In the genomic region with DNA sequence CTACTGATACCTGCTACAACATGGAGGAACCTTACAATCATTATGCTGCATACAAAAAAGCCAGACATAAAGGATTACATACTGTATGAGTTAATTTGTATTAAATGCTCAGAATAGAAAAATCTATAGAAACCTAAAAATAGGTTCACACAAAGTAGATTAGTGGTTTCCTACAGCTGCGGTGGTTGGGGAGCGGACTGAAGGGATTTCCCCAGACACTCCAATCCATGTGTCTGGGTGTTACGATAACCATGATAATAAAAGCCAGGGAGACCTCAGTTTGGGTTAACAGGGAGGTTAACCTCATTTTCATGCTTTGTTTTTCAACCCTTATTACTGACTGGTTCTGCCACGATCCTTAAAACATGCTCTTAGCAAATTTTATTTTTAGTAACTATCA, we compare ENCODE assay signal across 17 cellular contexts.
DNase-seq lines count a peak whose midpoint lies in the region; FAIRE-seq and TF ChIP-seq lines count a peak whose summit lies in the region.
"Had no signal": no experiment of that assay in that cellular context is flagged by ENCODE, and none has a peak within 500 bp of the region (broad histone marks: within the 10 kb centered on the region; RNA-seq: fewer than 3 reads in every experiment).

No MANE protein-coding gene starts in this region.

- peaks cover 20% of the 10 kb centered on the region for H3K4me1 ChIP-seq in SJCRH30

- H3K9me3 Mint-ChIP-seq in stimulated activated naive CD8-positive, alpha-beta T cell treated with anti-CD3 and anti-CD28 coated beads, Interleukin-15, Interleukin-2, amounts not matched to agents 100 ng/mL and 50 ng/mL, for 24 hours: peaks cover 4% of the 10 kb centered on the region
- peaks cover 11% of the 10 kb centered on the region for H3K9me3 Mint-ChIP-seq in mesothelial cell of epicardium

- no peaks in the 10 kb centered on the region for H3K27me3 ChIP-seq in SJCRH30

- H3K27ac Mint-ChIP-seq in stimulated activated naive CD8-positive, alpha-beta T cell treated with anti-CD3 and anti-CD28 coated beads, Interleukin-15, Interleukin-2, amounts not matched to agents 100 ng/mL and 50 ng/mL, for 24 hours: peak overlapping the region; percentile 74
- H3K27ac Mint-ChIP-seq in mesothelial cell of epicardium: no peak overlapping the region
- H3K27ac Mint-ChIP-seq: CD4-positive, alpha-beta memory T cell; HFFc6 had no signal

- no peak for TF ChIP-seq CTCF in mesothelial cell of epicardium (IDR thresholded peaks at IDR 0.05; ENCODE audit: unreplicated experiment)

- no peak overlapping the region for H3K4me3 ChIP-seq in SJCRH30

- H3K9me3 ChIP-seq in SJCRH30 (replicated peaks): peaks cover 5% of the 10 kb centered on the region; the same call in 1 of the 2 replicates

- peaks cover 45% of the 10 kb centered on the region for H3K4me1 Mint-ChIP-seq in stimulated activated naive CD8-positive, alpha-beta T cell treated with anti-CD3 and anti-CD28 coated beads, Interleukin-15, Interleukin-2, amounts not matched to agents 100 ng/mL and 50 ng/mL, for 24 hours (ENCODE audit: low read depth)
- peaks cover 44% of the 10 kb centered on the region for H3K4me1 Mint-ChIP-seq in mesothelial cell of epicardium

- peak; percentile 21 for FAIRE-seq in GM12892 (lab: Jason Lieb, UNC)
- FAIRE-seq: H1 had no signal

- DNase-seq in GM12892 (ENCODE audit: insufficient read length) (no peak), SJCRH30 (peak in 1 of 2 experiments; percentile 57), glomerular visceral epithelial cell (ENCODE audit: extremely low spot score) (peak; percentile 37), NOMO-1 (lab: John Stamatoyannopoulos, UW; ENCODE audit: unreplicated experiment in 2 of 2) (no peak), mesothelial cell of epicardium (ENCODE audit: low spot score in 2 of 2, unreplicated experiment in 2 of 2) (no peak), A172 (ENCODE audit: low spot score) (no peak)
- DNase-seq: ACHN; CD4-positive, alpha-beta memory T cell; GF-D8; HFFc6; Karpas-422; NCI-H1436; NCI-H2029 treated with DMSO at 0.1 percent for 48 hours; NCI-H524 treated with DMSO at 0.1 percent for 48 hours; PC-3 had no signal

- peaks cover 43% of the 10 kb centered on the region for H3K27me3 Mint-ChIP-seq in stimulated activated naive CD8-positive, alpha-beta T cell treated with anti-CD3 and anti-CD28 coated beads, Interleukin-15, Interleukin-2, amounts not matched to agents 100 ng/mL and 50 ng/mL, for 24 hours
- H3K27me3 Mint-ChIP-seq in mesothelial cell of epicardium (ENCODE audit: low read depth): no peaks in the 10 kb centered on the region

- peak overlapping the region; percentile 20 for H3K27ac ChIP-seq in SJCRH30

- H3K4me3 Mint-ChIP-seq in stimulated activated naive CD8-positive, alpha-beta T cell treated with anti-CD3 and anti-CD28 coated beads, Interleukin-15, Interleukin-2, amounts not matched to agents 100 ng/mL and 50 ng/mL, for 24 hours: peak overlapping the region; percentile 30
- no peak overlapping the region for H3K4me3 Mint-ChIP-seq in mesothelial cell of epicardium
- H3K4me3 Mint-ChIP-seq: HFFc6 had no signal

- H3K36me3 ChIP-seq in SJCRH30: no peaks in the 10 kb centered on the region

- no peak for TF ChIP-seq POLR2A in GM12892 (IDR thresholded peaks at IDR 0.05; ENCODE audit: low read depth, low read length)

- peaks cover 4% of the 10 kb centered on the region for H3K36me3 Mint-ChIP-seq in stimulated activated naive CD8-positive, alpha-beta T cell treated with anti-CD3 and anti-CD28 coated beads, Interleukin-15, Interleukin-2, amounts not matched to agents 100 ng/mL and 50 ng/mL, for 24 hours (ENCODE audit: low read depth)
- peaks cover 7% of the 10 kb centered on the region for H3K36me3 Mint-ChIP-seq in mesothelial cell of epicardium
- H3K36me3 Mint-ChIP-seq: CD4-positive, alpha-beta memory T cell had no signal
